27 cellular contexts compared by ENCODE assay signal in genomic region chr4:146359771-146360170, GRCh38.
"Had no signal": no experiment of that assay in that cellular context is flagged by ENCODE, and none has a peak within 500 bp of the region (broad histone marks: within the 10 kb centered on the region; RNA-seq: fewer than 3 reads in every experiment).

No MANE protein-coding gene starts in this region.

- DNase-seq: cortex of kidney; effector memory CD8-positive, alpha-beta T cell; heart left ventricle; left ventricle myocardium superior; lower lobe of right lung; naive thymus-derived CD8-positive, alpha-beta T cell; nephron progenitor cell; nucleus accumbens; ovary; posterior cingulate gyrus; psoas muscle; right cardiac atrium; spleen; stimulated activated CD4-positive, alpha-beta T cell treated with anti-CD3 and anti-CD28 coated beads, Interleukin-4, amount 100 ng/mL, for 4 hours; stimulated activated naive CD8-positive, alpha-beta T cell treated with anti-CD3 and anti-CD28 coated beads, Interleukin-15, Interleukin-2, amounts not matched to agents 100 U/mL and 50 U/mL, for 24 hours; substantia nigra; upper lobe of left lung had no signal

- H3K36me3 ChIP-seq: gastroesophageal sphincter, heart left ventricle, lower lobe of right lung, ovary, thoracic aorta, tibial nerve, upper lobe of left lung had no signal

- FAIRE-seq: endometrium, islet of Langerhans, urothelium cell line had no signal

- ATAC-seq: effector memory CD8-positive, alpha-beta T cell; esophagus mucosa; gastroesophageal sphincter; heart left ventricle; left ventricle myocardium superior; lower lobe of right lung; naive thymus-derived CD8-positive, alpha-beta T cell; psoas muscle; right cardiac atrium; stimulated activated memory B cell treated with anti-CD40 and anti-IgM and Interleukin-4, amounts not matched to agents 10 μg/mL and 1 μg/mL and 100 μg/mL, for 72 hours; stimulated activated naive CD8-positive, alpha-beta T cell treated with anti-CD3 and anti-CD28 coated beads, Interleukin-15, Interleukin-2, amounts not matched to agents 100 U/mL and 50 U/mL, for 24 hours had no signal

- H3K4me3 ChIP-seq: gastroesophageal sphincter, heart left ventricle, hepatocyte, lower lobe of right lung, ovary, psoas muscle, skin epidermis, spleen, thoracic aorta, tibial nerve, upper lobe of left lung had no signal

- H3K27me3 ChIP-seq: gastroesophageal sphincter, heart left ventricle, hepatocyte, ovary, spleen, tibial nerve, upper lobe of left lung had no signal
